1 cellular context compared by ENCODE assay signal in genomic region chr2:3105814-3106569, GRCh38.
A peak's percentile ranks its signal among the peaks of the same experiment; 100 is the strongest.
TF ChIP-seq lines count a peak whose summit lies in the region.

No MANE protein-coding gene starts in this region.

TF ChIP-seq in H1, 55 proteins besides CTCF, POLR2A, EP300 and RAD21:
- TF ChIP-seq RFX5 (IDR thresholded peaks at IDR 0.05; ENCODE audit: borderline replicate concordance, low read depth, low read length): no peak
- no peak for TF ChIP-seq CBX5 (IDR thresholded peaks at IDR 0.05; ENCODE audit: low read depth, low read length)
- no peak for TF ChIP-seq MAFK (IDR thresholded peaks at IDR 0.05; ENCODE audit: low read depth, low read length)
- TF ChIP-seq TEAD4 (IDR thresholded peaks at IDR 0.05; ENCODE audit: low read depth, low read length): peak; percentile 92
- TF ChIP-seq NANOG (IDR thresholded peaks at IDR 0.05; ENCODE audit: insufficient read depth, low read depth, low read length, poor library complexity, severe bottlenecking): no peak
- no peak for TF ChIP-seq TBP (IDR thresholded peaks at IDR 0.05; ENCODE audit: low read depth, low read length)
- TF ChIP-seq SIRT6 (IDR thresholded peaks at IDR 0.05; ENCODE audit: low read length): no peak
TF ChIP-seq in H1: peak in this region for 1.
